In genomic region chr21:44437371-44437695, GRCh38 we compare ENCODE assay signal across 17 cellular contexts.
"Had no signal": no experiment of that assay in that cellular context is flagged by ENCODE, and none has a peak within 500 bp of the region (broad histone marks: within the 10 kb centered on the region; RNA-seq: fewer than 3 reads in every experiment).

No MANE protein-coding gene starts in this region.

- ATAC-seq: foreskin keratinocyte, left lung, psoas muscle had no signal

- DNase-seq: caudate nucleus; colonic mucosa; dermis blood vessel endothelial cell; erythroblast; foreskin keratinocyte; mesenchymal stem cell; naive B cell; stimulated activated CD4-positive, alpha-beta T cell treated with anti-CD3 and anti-CD28 coated beads, Interleukin-2, amount 100 ng/mL, for 48 hours; stimulated activated naive CD4-positive, alpha-beta T cell treated with Interleukin-2 at 50 U/mL for 16 hours; thyroid gland had no signal

- H3K36me3 ChIP-seq: colonic mucosa, suprapubic skin, thyroid gland had no signal

- H3K27me3 ChIP-seq: colonic mucosa, hepatocyte, thyroid gland had no signal

- H3K4me1 ChIP-seq: colonic mucosa, foreskin keratinocyte, left lung, parathyroid adenoma, psoas muscle, thyroid gland had no signal

- H3K9ac ChIP-seq: parathyroid adenoma had no signal

- H3K9me3 ChIP-seq: colonic mucosa, left lung, psoas muscle, suprapubic skin, thyroid gland had no signal

- H3K27ac ChIP-seq: colonic mucosa, foreskin keratinocyte, hepatocyte, left lung, parathyroid adenoma, psoas muscle, suprapubic skin, thyroid gland had no signal

- H3K4me3 ChIP-seq: colonic mucosa, hepatocyte, left lung, lung, psoas muscle, smooth muscle cell, suprapubic skin, thyroid gland had no signal
